Comparison of ENCODE assay signal across 8 cellular contexts in the genomic region with DNA sequence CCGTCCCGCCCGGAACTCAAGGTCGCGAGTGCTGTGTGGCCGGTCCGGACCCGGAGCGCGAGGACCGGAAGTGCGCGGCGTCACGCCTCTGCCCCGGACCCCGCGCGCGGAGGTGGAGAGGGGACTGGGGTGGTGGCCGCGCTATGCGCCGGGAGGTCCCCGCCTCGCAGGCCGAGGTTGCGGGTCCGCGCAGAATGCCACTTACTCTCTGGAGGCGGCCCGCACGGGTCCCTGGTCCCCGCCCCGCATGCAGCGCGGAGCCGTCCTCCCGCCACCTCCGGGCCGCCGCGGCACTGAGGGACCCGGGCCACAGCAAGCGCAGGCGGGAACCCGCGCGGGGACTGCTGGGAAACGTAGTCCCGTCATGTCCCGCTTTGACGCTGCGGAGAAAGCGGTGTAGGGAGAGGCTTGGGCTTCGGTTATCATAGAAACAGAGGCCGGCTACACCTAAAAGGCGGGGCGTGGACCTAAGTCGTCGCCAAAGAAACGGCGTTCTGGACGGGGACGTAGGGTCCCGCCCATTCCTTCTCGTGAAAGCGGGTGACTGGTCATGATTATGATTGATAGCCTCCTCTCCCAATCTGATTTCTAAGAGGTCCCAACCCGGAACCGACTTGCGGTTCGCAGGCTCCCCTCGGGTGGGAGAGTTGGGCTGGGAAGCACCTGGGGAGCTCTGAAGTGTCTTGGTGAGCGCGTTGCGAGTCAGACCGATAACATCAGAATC. TPM values are rescaled to one million over a fixed set of nuclear protein-coding genes. Genes with fewer than 3 reads are reported as not detected.
A peak's percentile ranks its signal among the peaks of the same experiment; 100 is the strongest.
DNase-seq lines count a peak whose midpoint lies in the region; ATAC-seq and TF ChIP-seq lines count a peak whose summit lies in the region.

A gene (minus strand): TSS at position 295 of the 724 bp plus-strand sequence. CDS start 11,698 bp downstream, outside the sequence.

- H3K9ac ChIP-seq in ES-I3 (ENCODE audit: low read depth, low read length) (peak within 1 kb of the TSS; percentile 95), H9 (ENCODE audit: extremely low read depth, insufficient read length, low read length) (peak within 1 kb of the TSS; percentile 53)

- no peak within 1 kb of the TSS for H2AFZ ChIP-seq in H9 (ENCODE audit: low read length)

- no peak within 1 kb of the TSS for H3K56ac ChIP-seq in H9 (ENCODE audit: insufficient read length, low read depth, low read length)

- H3K36me3 Mint-ChIP-seq in H9 (ENCODE audit: insufficient read depth in 1 of 3, low read depth in 3 of 3) (no peaks in the 10 kb centered on the region), natural killer cell (no peaks in the 10 kb centered on the region)

- peak within 1 kb of the TSS; percentile 7 for H3K18ac ChIP-seq in H9 (ENCODE audit: insufficient read length, low read depth, low read length)

- no peaks in the 10 kb centered on the region for H3K27me3 Mint-ChIP-seq in H9 (ENCODE audit: low read depth)
- no peaks in the 10 kb centered on the region for H3K27me3 Mint-ChIP-seq in natural killer cell (ENCODE audit: low read depth in 2 of 2)

- H3K23ac ChIP-seq in H9 (ENCODE audit: insufficient read length, low read depth, low read length): no peak within 1 kb of the TSS

- H3K27ac ChIP-seq in H9 (ENCODE audit: insufficient read length, low read depth, low read length): no peak within 1 kb of the TSS

- no peak within 1 kb of the TSS for H2BK12ac ChIP-seq in H9 (ENCODE audit: insufficient read length, low read depth, low read length)

- WGBS in H9 (ENCODE audit: extremely low coverage, insufficient read length, low lambda C conversion rate): no CpG with 5 or more reads among the region's 77 CpGs

- no peak within 1 kb of the TSS for H2AK5ac ChIP-seq in H9 (ENCODE audit: insufficient read length, low read length)

- H3K36me3 ChIP-seq in ES-I3 (ENCODE audit: insufficient read depth, low read length): no peaks in the 10 kb centered on the region

- no peak within 1 kb of the TSS for H3T11ph ChIP-seq in H9 (ENCODE audit: low read length)

- H2BK20ac ChIP-seq in H9 (ENCODE audit: low read depth, low read length, poor library complexity, severe bottlenecking): no peak within 1 kb of the TSS

- no peak for TF ChIP-seq CTCF in H9 (conservative IDR thresholded peaks at IDR 0.05)
- no peak for TF ChIP-seq CTCF in fibroblast of pulmonary artery (IDR thresholded peaks at IDR 0.05; ENCODE audit: low read length, missing control alignments)
- TF ChIP-seq CTCF in natural killer cell (IDR thresholded peaks at IDR 0.05): no peak

- H4K5ac ChIP-seq in H9 (ENCODE audit: insufficient read length, low read depth, low read length): no peak within 1 kb of the TSS

- TF ChIP-seq POLR2A in Raji (IDR thresholded peaks at IDR 0.05; ENCODE audit: insufficient read depth, low read depth, low read length): peak; percentile 47

- no peak within 1 kb of the TSS for H2BK120ac ChIP-seq in H9 (ENCODE audit: low read depth, low read length, poor library complexity, severe bottlenecking)

- H3K79me1 ChIP-seq in H9 (ENCODE audit: insufficient read depth, low read depth, low read length, poor library complexity, severe bottlenecking): no peaks in the 10 kb centered on the region

- no peaks in the 10 kb centered on the region for H3K9me3 ChIP-seq in ES-I3 (ENCODE audit: control insufficient read depth, insufficient read depth, low read length)
- no peaks in the 10 kb centered on the region for H3K9me3 ChIP-seq in H9 (ENCODE audit: control insufficient read depth, low read depth, low read length)

- peak within 1 kb of the TSS; percentile 16; the same call in 1 of the 2 replicates for H3K14ac ChIP-seq in H9 (ENCODE audit: insufficient read depth, low read length)

- H4K91ac ChIP-seq in H9 (ENCODE audit: insufficient read length, low read depth, low read length): no peak within 1 kb of the TSS

- intact Hi-C loops in natural killer cell (cut with micrococcal nuclease): loop anchor here (1.0 to 10.0 kb wide), 6 partner anchors 20 to 196 kb away; a partner anchor contains a TSS

- H3K4me1 Mint-ChIP-seq in H9: peaks cover 13 to 17% of the 10 kb centered on the region in 2 experiments
- peaks cover 13 to 29% of the 10 kb centered on the region in 2 donors for H3K4me1 Mint-ChIP-seq in natural killer cell

- no peak within 1 kb of the TSS for H2BK15ac ChIP-seq in H9 (ENCODE audit: low read depth, low read length)

- H3K9me3 Mint-ChIP-seq in H9 (no peaks in the 10 kb centered on the region), natural killer cell (no peaks in the 10 kb centered on the region)

- no peak within 1 kb of the TSS for H3K4ac ChIP-seq in H9 (ENCODE audit: low read depth, low read length)

- peak within 1 kb of the TSS; percentile 98 for H3K4me2 ChIP-seq in H9 (ENCODE audit: insufficient read depth, insufficient read length, low read length)

- H4K8ac ChIP-seq in H9 (replicated peaks; ENCODE audit: insufficient read length, low read depth, low read length): no peak within 1 kb of the TSS

- H2BK5ac ChIP-seq in H9 (ENCODE audit: insufficient read length, low read length): no peak within 1 kb of the TSS

- no peaks in the 10 kb centered on the region for H3K27me3 ChIP-seq in H9 (ENCODE audit: insufficient read depth, low read length)

- H3K4me3 Mint-ChIP-seq in H9: peak within 1 kb of the TSS; percentile 82 to 86
- peak within 1 kb of the TSS; percentile 89 for H3K4me3 Mint-ChIP-seq in natural killer cell

- DNase-seq in H9 (peak; percentile 100), M059J (ENCODE audit: low read depth) (peak; percentile 100), fibroblast of pulmonary artery (ENCODE audit: low read depth) (peak; percentile 100), natural killer cell (peak; percentile 95)
- DNase-seq in activated effector memory CD4-positive, alpha-beta T cell treated with anti-CD3 and anti-CD28 coated beads, Interleukin-2, amount 50 U/mL, for 16 hours: peak; percentile 99
- peak; percentile 92 to 99 (median 98) for DNase-seq in stimulated activated naive CD4-positive, alpha-beta T cell (lab: John Stamatoyannopoulos, UW)

- H3K4me3 ChIP-seq in fibroblast of pulmonary artery (replicated peaks; ENCODE audit: low read depth, low read length): peak within 1 kb of the TSS; percentile 86

- no peaks in the 10 kb centered on the region for H3K79me2 ChIP-seq in H9 (ENCODE audit: insufficient read depth, low read length)

- H4K20me1 ChIP-seq in H9 (ENCODE audit: control insufficient read depth, insufficient read depth, insufficient read length): no peaks in the 10 kb centered on the region

- ATAC-seq in natural killer cell: peak; percentile 85 to 94 (median 86)

- peaks cover 10% of the 10 kb centered on the region for H3K23me2 ChIP-seq in H9 (ENCODE audit: insufficient read length, low read depth, low read length, poor library complexity, severe bottlenecking)

- H3K4me1 ChIP-seq in ES-I3 (ENCODE audit: insufficient read depth, low read length): peaks cover 7% of the 10 kb centered on the region; the same call in 1 of the 2 replicates
- H3K4me1 ChIP-seq in H9 (ENCODE audit: insufficient read depth, low read length): peaks cover 3% of the 10 kb centered on the region; the same call in 1 of the 2 replicates

- H3K27ac Mint-ChIP-seq in H9 (peak within 1 kb of the TSS in 2 of 3 experiments; percentile 69 to 87; a peak in 5 of 7 replicates), natural killer cell (peak within 1 kb of the TSS; percentile 93 to 94)

RNA-seq across cellular contexts. Expression of the gene that starts here (rescaled TPM):
- total RNA-seq in H9 (2021) (3.4 and 3.8 TPM in 2 replicates), natural killer cell (1 to 10 TPM in 2 of 3 donors, under 1 TPM in 1; 0.63 to 1.4 (median 1.3) TPM)
- total RNA-seq in M059J (2014; rRNA removed; shearing (Covaris generic)): 0.34 and 3.4 TPM in 2 replicates
